8 cellular contexts compared by ENCODE assay signal in genomic region chr5:78405820-78406750, GRCh38. TPM values are rescaled to one million over a fixed set of nuclear protein-coding genes. Genes with fewer than 3 reads are reported as not detected.
DNase-seq lines count a peak whose midpoint lies in the region; ATAC-seq and TF ChIP-seq lines count a peak whose summit lies in the region.
"Had no signal": no experiment of that assay in that cellular context is flagged by ENCODE, and none has a peak within 500 bp of the region (broad histone marks: within the 10 kb centered on the region; RNA-seq: fewer than 3 reads in every experiment).

No MANE protein-coding gene starts in this region.

- DNase-seq in brain microvascular endothelial cell: peak; percentile 18
- DNase-seq in progenitor cell of endocrine pancreas (ENCODE audit: low spot score, unreplicated experiment): no peak
- DNase-seq in Right ventricle myocardium superior: no peak

- peak overlapping the region; percentile 31 for H3K27ac Mint-ChIP-seq in progenitor cell of endocrine pancreas

- in situ Hi-C loops in brain microvascular endothelial cell (cut with HindIII; ENCODE audit: low pct_ligation_motif_present, low sequenced_read_pairs): no loop called here

- no peaks in the 10 kb centered on the region for H3K36me3 ChIP-seq in brain microvascular endothelial cell (replicated peaks)
- H3K36me3 ChIP-seq: neutrophil had no signal

- no peaks in the 10 kb centered on the region for H3K27me3 ChIP-seq in brain microvascular endothelial cell (replicated peaks)
- H3K27me3 ChIP-seq: neutrophil had no signal

- TF ChIP-seq CTCF in brain microvascular endothelial cell (IDR thresholded peaks at IDR 0.05; ENCODE audit: low read depth, low read length, missing control alignments): no peak
- no peak for TF ChIP-seq CTCF in progenitor cell of endocrine pancreas (IDR thresholded peaks at IDR 0.05; ENCODE audit: unreplicated experiment)

- no peaks in the 10 kb centered on the region for H3K27me3 Mint-ChIP-seq in progenitor cell of endocrine pancreas

- peaks cover 24% of the 10 kb centered on the region for H3K4me1 Mint-ChIP-seq in progenitor cell of endocrine pancreas (ENCODE audit: low read depth)

- intact Hi-C loops in Right ventricle myocardium superior (cut with DNase I): no loop called here

- H3K4me3 Mint-ChIP-seq in progenitor cell of endocrine pancreas (ENCODE audit: low read depth): no peak overlapping the region

- ATAC-seq in GM18498 (IDR thresholded peaks at IDR 0.05; ENCODE audit: unreplicated experiment) (peak; percentile 54), HG02678 (IDR thresholded peaks at IDR 0.05; ENCODE audit: unreplicated experiment) (peak; percentile 43), HG02870 (IDR thresholded peaks at IDR 0.05; ENCODE audit: unreplicated experiment) (no peak), Right ventricle myocardium superior (ENCODE audit: poor library complexity) (no peak), HG02852 (IDR thresholded peaks at IDR 0.05; ENCODE audit: unreplicated experiment) (no peak)

- H3K9me3 Mint-ChIP-seq in progenitor cell of endocrine pancreas (ENCODE audit: low read depth): peaks cover 19% of the 10 kb centered on the region

- peaks cover 15% of the 10 kb centered on the region for H3K36me3 Mint-ChIP-seq in progenitor cell of endocrine pancreas (ENCODE audit: insufficient read depth)

- H3K4me3 ChIP-seq in brain microvascular endothelial cell (ENCODE audit: low read depth, low read length): no peak overlapping the region

- no peak overlapping the region for H3K27ac ChIP-seq in brain microvascular endothelial cell
- H3K27ac ChIP-seq: neutrophil had no signal

RNA-seq across cellular contexts. Expression of gene SCAMP1, which starts 45.7 kb away (rescaled TPM):
- total RNA-seq in progenitor cell of endocrine pancreas (43.5 and 44.3 TPM in 2 replicates), Right ventricle myocardium superior (25.9 TPM)

Comparison
In these comparisons a context has a peak if more than half of its experiments do, and no peak if none do; other contexts are left out.
1. ATAC-seq: peak in GM18498 (single experiment) and HG02678 (single experiment); none in HG02870 (single experiment), Right ventricle myocardium superior (single experiment) and HG02852 (single experiment).